ENCODE assay signal across 8 cellular contexts in genomic region chr1:9473032-9473792, GRCh38.
DNase-seq lines count a peak whose midpoint lies in the region; ATAC-seq and TF ChIP-seq lines count a peak whose summit lies in the region.

No MANE protein-coding gene starts in this region.

- TF ChIP-seq CTCF in HEK293 (tag by site-specific recombination; IDR thresholded peaks at IDR 0.05) = no peak
- no peak for TF ChIP-seq CTCF in uterus (IDR thresholded peaks at IDR 0.05)
- no peak for TF ChIP-seq CTCF in GM13977 (IDR thresholded peaks at IDR 0.05; ENCODE audit: extremely low read depth, insufficient read depth, missing control alignments)

- intact Hi-C loops in uterus (cut with DNase I; ENCODE audit: low total_unique reads) = no loop called here

- no peak overlapping the region for H3K27ac ChIP-seq in HEK293 (ENCODE audit: extremely low read depth, low read depth, low read length)
- H3K27ac ChIP-seq in uterus = peak overlapping the region; percentile 79 to 83

- CTCF ChIA-PET in HEK293 (lab: Yijun Ruan, JAX) = interaction anchor here (0.5 to 2.0 kb wide), 6 partner anchors 18 to 979 kb away, joined by 3 to 6 read pairs (median 4); no protein-coding TSS in a partner anchor

- DNase-seq in A172 (ENCODE audit: low spot score) (peak; percentile 85), adipocyte (ENCODE audit: low read depth) (peak; percentile 95), iPS-NIHi7 (ENCODE audit: extremely low spot score) (peak; percentile 89), uterus (peak; percentile 83 to 90), GM13977 (ENCODE audit: low spot score) (no peak)

- H3K9me3 ChIP-seq in HEK293 (ENCODE audit: control insufficient read depth, insufficient read depth, low read depth, low read length) (no peaks in the 10 kb centered on the region), adipocyte (ENCODE audit: control insufficient read depth, low read length) (no peaks in the 10 kb centered on the region), uterus (no peaks in the 10 kb centered on the region)

- peak in 1 of 2 donors; percentile 36 for TF ChIP-seq POLR2A in uterus (IDR thresholded peaks at IDR 0.05)

- H3K36me3 ChIP-seq in HEK293 (ENCODE audit: control insufficient read depth in 2 of 2, insufficient read depth in 1 of 2, low read length in 2 of 2) = no peaks in the 10 kb centered on the region
- no peaks in the 10 kb centered on the region for H3K36me3 ChIP-seq in adipocyte (ENCODE audit: control insufficient read depth, insufficient read depth, low read length, severe bottlenecking)
- no peaks in the 10 kb centered on the region for H3K36me3 ChIP-seq in uterus

- ATAC-seq in GM18511 (IDR thresholded peaks at IDR 0.05; ENCODE audit: unreplicated experiment) (no peak), HG02571 (IDR thresholded peaks at IDR 0.05; ENCODE audit: unreplicated experiment) (no peak)

- H3K27me3 ChIP-seq in adipocyte (replicated peaks; ENCODE audit: control insufficient read depth, insufficient read depth, low read length) (no peaks in the 10 kb centered on the region), uterus (no peaks in the 10 kb centered on the region)

- POLR2A ChIA-PET in HEK293 (lab: Yijun Ruan, JAX) = interaction anchor here (0.7 kb wide), 1 partner anchor 457 kb away, joined by 4 read pairs; no protein-coding TSS in a partner anchor

- H3K9ac ChIP-seq in adipocyte (ENCODE audit: low read length) = peak overlapping the region; percentile 60

- H3K4me3 ChIP-seq in HEK293 (ENCODE audit: low read depth, low read length) (no peak overlapping the region), adipocyte (ENCODE audit: low read length) (no peak overlapping the region), uterus (no peak overlapping the region)

- H3K4me1 ChIP-seq in HEK293 (ENCODE audit: control insufficient read depth, insufficient read depth, low read length) (no peaks in the 10 kb centered on the region), adipocyte (ENCODE audit: control insufficient read depth, insufficient read depth, low read length) (peaks cover 5% of the 10 kb centered on the region), uterus (no peaks in the 10 kb centered on the region)

- in situ Hi-C loops in GM13977 (cut with MboI; ENCODE audit: low pct_unique_long_range_greater_than_20kb, low sequenced_read_pairs, unreplicated experiment) = no loop called here

TF ChIP-seq in HEK293, 187 proteins besides CTCF, POLR2A, EP300 and RAD21 (continues in another document):
- TF ChIP-seq, protein P1, sequence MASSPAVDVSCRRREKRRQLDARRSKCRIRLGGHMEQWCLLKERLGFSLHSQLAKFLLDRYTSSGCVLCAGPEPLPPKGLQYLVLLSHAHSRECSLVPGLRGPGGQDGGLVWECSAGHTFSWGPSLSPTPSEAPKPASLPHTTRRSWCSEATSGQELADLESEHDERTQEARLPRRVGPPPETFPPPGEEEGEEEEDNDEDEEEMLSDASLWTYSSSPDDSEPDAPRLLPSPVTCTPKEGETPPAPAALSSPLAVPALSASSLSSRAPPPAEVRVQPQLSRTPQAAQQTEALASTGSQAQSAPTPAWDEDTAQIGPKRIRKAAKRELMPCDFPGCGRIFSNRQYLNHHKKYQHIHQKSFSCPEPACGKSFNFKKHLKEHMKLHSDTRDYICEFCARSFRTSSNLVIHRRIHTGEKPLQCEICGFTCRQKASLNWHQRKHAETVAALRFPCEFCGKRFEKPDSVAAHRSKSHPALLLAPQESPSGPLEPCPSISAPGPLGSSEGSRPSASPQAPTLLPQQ (tag by site-specific recombination; IDR thresholded peaks at IDR 0.05) = 0 out of 2 replicates have a peak, but pooled peaks have one; percentile 25
- TF ChIP-seq FEZF1 (tag by site-specific recombination; IDR thresholded peaks at IDR 0.05) = no peak
- no peak for TF ChIP-seq ZFP37 (tag by site-specific recombination; IDR thresholded peaks at IDR 0.05)
- peak; percentile 46 for TF ChIP-seq ZNF600 (tag by site-specific recombination; IDR thresholded peaks at IDR 0.05)
- TF ChIP-seq, protein P2, sequence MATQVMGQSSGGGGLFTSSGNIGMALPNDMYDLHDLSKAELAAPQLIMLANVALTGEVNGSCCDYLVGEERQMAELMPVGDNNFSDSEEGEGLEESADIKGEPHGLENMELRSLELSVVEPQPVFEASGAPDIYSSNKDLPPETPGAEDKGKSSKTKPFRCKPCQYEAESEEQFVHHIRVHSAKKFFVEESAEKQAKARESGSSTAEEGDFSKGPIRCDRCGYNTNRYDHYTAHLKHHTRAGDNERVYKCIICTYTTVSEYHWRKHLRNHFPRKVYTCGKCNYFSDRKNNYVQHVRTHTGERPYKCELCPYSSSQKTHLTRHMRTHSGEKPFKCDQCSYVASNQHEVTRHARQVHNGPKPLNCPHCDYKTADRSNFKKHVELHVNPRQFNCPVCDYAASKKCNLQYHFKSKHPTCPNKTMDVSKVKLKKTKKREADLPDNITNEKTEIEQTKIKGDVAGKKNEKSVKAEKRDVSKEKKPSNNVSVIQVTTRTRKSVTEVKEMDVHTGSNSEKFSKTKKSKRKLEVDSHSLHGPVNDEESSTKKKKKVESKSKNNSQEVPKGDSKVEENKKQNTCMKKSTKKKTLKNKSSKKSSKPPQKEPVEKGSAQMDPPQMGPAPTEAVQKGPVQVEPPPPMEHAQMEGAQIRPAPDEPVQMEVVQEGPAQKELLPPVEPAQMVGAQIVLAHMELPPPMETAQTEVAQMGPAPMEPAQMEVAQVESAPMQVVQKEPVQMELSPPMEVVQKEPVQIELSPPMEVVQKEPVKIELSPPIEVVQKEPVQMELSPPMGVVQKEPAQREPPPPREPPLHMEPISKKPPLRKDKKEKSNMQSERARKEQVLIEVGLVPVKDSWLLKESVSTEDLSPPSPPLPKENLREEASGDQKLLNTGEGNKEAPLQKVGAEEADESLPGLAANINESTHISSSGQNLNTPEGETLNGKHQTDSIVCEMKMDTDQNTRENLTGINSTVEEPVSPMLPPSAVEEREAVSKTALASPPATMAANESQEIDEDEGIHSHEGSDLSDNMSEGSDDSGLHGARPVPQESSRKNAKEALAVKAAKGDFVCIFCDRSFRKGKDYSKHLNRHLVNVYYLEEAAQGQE (tag by site-specific recombination; IDR thresholded peaks at IDR 0.05) = peak; percentile 49; the same call in 1 of the 2 replicates
- no peak for TF ChIP-seq ZNF426 (tag by site-specific recombination; IDR thresholded peaks at IDR 0.05)
- TF ChIP-seq GLIS1 (tag by site-specific recombination; IDR thresholded peaks at IDR 0.05) = peak; percentile 69
- no peak for TF ChIP-seq ZNF777 (tag by site-specific recombination; IDR thresholded peaks at IDR 0.05; ENCODE audit: borderline replicate concordance)
- TF ChIP-seq ZNF324 (tag by site-specific recombination; IDR thresholded peaks at IDR 0.05) = 0 out of 2 replicates have a peak, but pooled peaks have one; percentile 44
- TF ChIP-seq KLF1 (tag by site-specific recombination; IDR thresholded peaks at IDR 0.05) = peak; percentile 53
- peak; percentile 70 for TF ChIP-seq SP2 (tag by site-specific recombination; IDR thresholded peaks at IDR 0.05)
- TF ChIP-seq PRDM10 (tag by site-specific recombination; IDR thresholded peaks at IDR 0.05) = 0 out of 2 replicates have a peak, but pooled peaks have one; percentile 36
- TF ChIP-seq ZNF416 (tag by site-specific recombination; IDR thresholded peaks at IDR 0.05) = no peak
- TF ChIP-seq ZNF664 (tag by site-specific recombination; IDR thresholded peaks at IDR 0.05) = peak; percentile 88
- TF ChIP-seq ZNF423 (tag by site-specific recombination; IDR thresholded peaks at IDR 0.05) = 0 out of 2 replicates have a peak, but pooled peaks have one; percentile 24
- TF ChIP-seq ZBTB21 (tag by site-specific recombination; IDR thresholded peaks at IDR 0.05) = peak; percentile 51; the same call in 1 of the 2 replicates
- TF ChIP-seq, protein P3, sequence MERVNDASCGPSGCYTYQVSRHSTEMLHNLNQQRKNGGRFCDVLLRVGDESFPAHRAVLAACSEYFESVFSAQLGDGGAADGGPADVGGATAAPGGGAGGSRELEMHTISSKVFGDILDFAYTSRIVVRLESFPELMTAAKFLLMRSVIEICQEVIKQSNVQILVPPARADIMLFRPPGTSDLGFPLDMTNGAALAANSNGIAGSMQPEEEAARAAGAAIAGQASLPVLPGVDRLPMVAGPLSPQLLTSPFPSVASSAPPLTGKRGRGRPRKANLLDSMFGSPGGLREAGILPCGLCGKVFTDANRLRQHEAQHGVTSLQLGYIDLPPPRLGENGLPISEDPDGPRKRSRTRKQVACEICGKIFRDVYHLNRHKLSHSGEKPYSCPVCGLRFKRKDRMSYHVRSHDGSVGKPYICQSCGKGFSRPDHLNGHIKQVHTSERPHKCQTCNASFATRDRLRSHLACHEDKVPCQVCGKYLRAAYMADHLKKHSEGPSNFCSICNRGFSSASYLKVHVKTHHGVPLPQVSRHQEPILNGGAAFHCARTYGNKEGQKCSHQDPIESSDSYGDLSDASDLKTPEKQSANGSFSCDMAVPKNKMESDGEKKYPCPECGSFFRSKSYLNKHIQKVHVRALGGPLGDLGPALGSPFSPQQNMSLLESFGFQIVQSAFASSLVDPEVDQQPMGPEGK (tag by site-specific recombination; IDR thresholded peaks at IDR 0.05) = peak; percentile 59
